1 cellular context compared by ENCODE assay signal in genomic region chr2:73113634-73113958, GRCh38.
TF ChIP-seq lines count a peak whose summit lies in the region.

No MANE protein-coding gene starts in this region.

TF ChIP-seq in H1, 55 proteins besides CTCF, POLR2A, EP300 and RAD21:
- no peak for TF ChIP-seq CHD7 (IDR thresholded peaks at IDR 0.05; ENCODE audit: insufficient replicate concordance, low read length)
- TF ChIP-seq ATF2 (IDR thresholded peaks at IDR 0.05; ENCODE audit: low read length) = no peak
- no peak for TF ChIP-seq SAP30 (IDR thresholded peaks at IDR 0.05; ENCODE audit: insufficient read depth, insufficient replicate concordance, low read length)
- no peak for TF ChIP-seq CBX5 (IDR thresholded peaks at IDR 0.05; ENCODE audit: low read depth, low read length)
- no peak for TF ChIP-seq POLR2AphosphoS5 (IDR thresholded peaks at IDR 0.05; ENCODE audit: low read depth, low read length)
- TF ChIP-seq ASH2L (IDR thresholded peaks at IDR 0.05; ENCODE audit: low read length) = peak; percentile 3
